In the genomic region with DNA sequence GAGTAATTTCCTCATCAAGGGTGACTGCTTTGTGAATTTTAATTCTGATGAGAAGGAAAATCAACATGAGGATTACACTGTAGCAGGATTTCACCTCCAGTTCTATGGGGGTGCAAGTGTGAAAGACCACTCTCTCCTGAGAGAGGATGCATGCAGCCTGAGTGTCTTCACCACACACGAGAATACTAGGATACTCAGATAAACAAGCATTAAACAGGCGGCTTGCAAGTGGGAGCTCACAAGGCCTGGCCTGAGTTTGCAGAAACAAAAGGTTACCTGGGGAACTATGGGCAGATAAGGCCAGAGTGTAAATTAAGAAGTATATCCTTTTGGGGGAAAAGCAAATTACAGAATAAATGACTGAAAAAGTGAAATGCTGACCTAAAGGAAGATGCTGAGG, we compare ENCODE assay signal across 17 cellular contexts. TPM values are rescaled to one million over a fixed set of nuclear protein-coding genes. Genes with fewer than 3 reads are reported as not detected.
A peak's percentile ranks its signal among the peaks of the same experiment; 100 is the strongest.
DNase-seq lines count a peak whose midpoint lies in the region; ATAC-seq and TF ChIP-seq lines count a peak whose summit lies in the region.
"Had no signal": no experiment of that assay in that cellular context is flagged by ENCODE, and none has a peak within 500 bp of the region (broad histone marks: within the 10 kb centered on the region; RNA-seq: fewer than 3 reads in every experiment).

No MANE protein-coding gene starts in this region.

- peaks cover 93% of the 10 kb centered on the region for H3K79me2 ChIP-seq in GM23338 (replicated peaks; ENCODE audit: insufficient read depth)

- DNase-seq in WTC11 (ENCODE audit: low spot score) (no peak), endodermal cell (no peak), progenitor cell of endocrine pancreas (ENCODE audit: low spot score, unreplicated experiment) (no peak), GM23338 (ENCODE audit: low spot score) (no peak), DMS153 (lab: John Stamatoyannopoulos, UW) (no peak)
- no peak for DNase-seq in stimulated activated CD4-positive, alpha-beta T cell treated with anti-CD3 and anti-CD28 coated beads, Interleukin-4, amount 100 ng/mL, for 4 hours
- DNase-seq: ACHN; BE2C; C1 segment of cervical spinal cord; CD4-positive, CD25-positive, alpha-beta regulatory T cell; CD8-positive, alpha-beta memory T cell; COR-L47; DMS 273 treated with DMSO at 0.1 percent for 48 hours; DMS79 treated with DMSO at 0.1 percent for 48 hours; GF-D8; GOT3; H7 had no signal

- peak overlapping the region; percentile 48 for H3K9ac ChIP-seq in endodermal cell (ENCODE audit: extremely low read depth, low read length, poor library complexity, severe bottlenecking)

- H3K9me3 Mint-ChIP-seq in WTC11 (peaks cover 6% of the 10 kb centered on the region; the same call in 1 of the 2 replicates), endodermal cell (peaks cover 2% of the 10 kb centered on the region), progenitor cell of endocrine pancreas (ENCODE audit: low read depth) (no peaks in the 10 kb centered on the region), GM23338 (no peaks in the 10 kb centered on the region)
- H3K9me3 Mint-ChIP-seq: CD4-positive, CD25-positive, alpha-beta regulatory T cell; CD8-positive, alpha-beta memory T cell had no signal

- peaks cover 2% of the 10 kb centered on the region; the same call in 1 of the 2 replicates for H3K9me2 ChIP-seq in GM23338 (ENCODE audit: insufficient read depth)

- ATAC-seq in WTC11 (no peak), GM23338 (no peak)

- H3K4me1 Mint-ChIP-seq in WTC11, result peaks cover 23% of the 10 kb centered on the region
- peaks cover 50% of the 10 kb centered on the region for H3K4me1 Mint-ChIP-seq in endodermal cell
- peaks cover 22% of the 10 kb centered on the region for H3K4me1 Mint-ChIP-seq in progenitor cell of endocrine pancreas (ENCODE audit: low read depth)
- H3K4me1 Mint-ChIP-seq in GM23338, result peaks cover 18% of the 10 kb centered on the region
- H3K4me1 Mint-ChIP-seq: CD4-positive, CD25-positive, alpha-beta regulatory T cell; CD8-positive, alpha-beta memory T cell had no signal

- H3K36me3 Mint-ChIP-seq in WTC11, result peaks cover 30% of the 10 kb centered on the region
- H3K36me3 Mint-ChIP-seq in endodermal cell (ENCODE audit: low read depth), result peaks cover 56% of the 10 kb centered on the region
- peaks cover 25% of the 10 kb centered on the region for H3K36me3 Mint-ChIP-seq in progenitor cell of endocrine pancreas (ENCODE audit: insufficient read depth)
- H3K36me3 Mint-ChIP-seq in GM23338 (ENCODE audit: low read depth), result peaks cover 49% of the 10 kb centered on the region
- H3K36me3 Mint-ChIP-seq: CD4-positive, CD25-positive, alpha-beta regulatory T cell; CD8-positive, alpha-beta memory T cell had no signal

- H3K9me3 ChIP-seq in endodermal cell (ENCODE audit: control insufficient read depth, low read length), result peaks cover 33% of the 10 kb centered on the region
- H3K9me3 ChIP-seq: BE2C had no signal

- no peak overlapping the region for H2AFZ ChIP-seq in GM23338

- no peak overlapping the region for H3K4me2 ChIP-seq in GM23338

- TF ChIP-seq CTCF in WTC11 (IDR thresholded peaks at IDR 0.05), result no peak
- no peak for TF ChIP-seq CTCF in endodermal cell (conservative IDR thresholded peaks at IDR 0.05)
- TF ChIP-seq CTCF in progenitor cell of endocrine pancreas (IDR thresholded peaks at IDR 0.05; ENCODE audit: unreplicated experiment), result no peak
- no peak for TF ChIP-seq CTCF in GM23338 (conservative IDR thresholded peaks at IDR 0.05; ENCODE audit: low read depth in 2 of 2)

- peaks cover 74% of the 10 kb centered on the region for H3K36me3 ChIP-seq in endodermal cell (ENCODE audit: control insufficient read depth, insufficient read depth, low read length)
- H3K36me3 ChIP-seq in GM23338 (ENCODE audit: insufficient read depth), result no peaks in the 10 kb centered on the region
- H3K36me3 ChIP-seq: BE2C had no signal

- H3K27ac ChIP-seq in endodermal cell (ENCODE audit: low read depth, low read length) (no peak overlapping the region), GM23338 (ENCODE audit: low read depth) (no peak overlapping the region)

- peak overlapping the region; percentile 44; the same call in 1 of the 2 replicates for H3K27ac Mint-ChIP-seq in WTC11
- peak overlapping the region; percentile 80 for H3K27ac Mint-ChIP-seq in endodermal cell
- peak overlapping the region; percentile 43 for H3K27ac Mint-ChIP-seq in progenitor cell of endocrine pancreas
- H3K27ac Mint-ChIP-seq in GM23338, result no peak overlapping the region; the same call in 1 of the 2 replicates
- H3K27ac Mint-ChIP-seq: CD4-positive, CD25-positive, alpha-beta regulatory T cell; CD8-positive, alpha-beta memory T cell had no signal

- H3F3A ChIP-seq in GM23338 (replicated peaks; ENCODE audit: low read depth), result no peaks in the 10 kb centered on the region

- CTCF ChIA-PET in WTC11 (lab: Charles Lee), result interaction anchor here (1.1 to 1.5 kb wide), 2 partner anchors 47 to 201 kb away, joined by 4 read pairs; partner anchors contain the start of gene MYH10

- POLR2A ChIA-PET in WTC11 (lab: Charles Lee), result no interaction called here

- H3K27me3 Mint-ChIP-seq in WTC11 (ENCODE audit: low read depth) (no peaks in the 10 kb centered on the region), endodermal cell (ENCODE audit: insufficient read depth) (no peaks in the 10 kb centered on the region), progenitor cell of endocrine pancreas (no peaks in the 10 kb centered on the region), GM23338 (ENCODE audit: insufficient read depth, low read depth, poor library complexity) (no peaks in the 10 kb centered on the region)

- H3K4me3 Mint-ChIP-seq in WTC11 (no peak overlapping the region), endodermal cell (no peak overlapping the region), progenitor cell of endocrine pancreas (ENCODE audit: low read depth) (no peak overlapping the region), GM23338 (no peak overlapping the region)
- H3K4me3 Mint-ChIP-seq: CD4-positive, CD25-positive, alpha-beta regulatory T cell; CD8-positive, alpha-beta memory T cell had no signal

- WGBS in endodermal cell (ENCODE audit: insufficient coverage in 1 of 2, insufficient read length in 1 of 2), 2 experiments, result 72 to 100% methylated on average over 1 to 2 of the region's 2 CpGs

- H4K20me1 ChIP-seq in GM23338 (replicated peaks; ENCODE audit: insufficient read depth), result peaks cover 23% of the 10 kb centered on the region

- H3K27me3 ChIP-seq in endodermal cell (ENCODE audit: control insufficient read depth, insufficient read depth, low read length, poor library complexity, severe bottlenecking) (no peaks in the 10 kb centered on the region), GM23338 (ENCODE audit: insufficient read depth) (no peaks in the 10 kb centered on the region)
- H3K27me3 ChIP-seq: BE2C had no signal

- peak overlapping the region; percentile 3 for H3K4me3 ChIP-seq in endodermal cell (ENCODE audit: low read length)
- no peak overlapping the region for H3K4me3 ChIP-seq in GM23338

- H3K4me1 ChIP-seq in endodermal cell (ENCODE audit: control insufficient read depth, insufficient read depth, low read length), result peaks cover 16% of the 10 kb centered on the region
- H3K4me1 ChIP-seq in GM23338 (ENCODE audit: insufficient read depth), result 0 out of 2 replicates have a peak, but pooled peaks cover 3% of the 10 kb centered on the region
- H3K4me1 ChIP-seq: BE2C had no signal

TF ChIP-seq in WTC11, 78 proteins besides CTCF, POLR2A, EP300 and RAD21 (continues in another document):
- no peak for TF ChIP-seq OVOL2 (CRISPR knock-in tag; IDR thresholded peaks at IDR 0.05; ENCODE audit: borderline replicate concordance)
- TF ChIP-seq, protein P1, sequence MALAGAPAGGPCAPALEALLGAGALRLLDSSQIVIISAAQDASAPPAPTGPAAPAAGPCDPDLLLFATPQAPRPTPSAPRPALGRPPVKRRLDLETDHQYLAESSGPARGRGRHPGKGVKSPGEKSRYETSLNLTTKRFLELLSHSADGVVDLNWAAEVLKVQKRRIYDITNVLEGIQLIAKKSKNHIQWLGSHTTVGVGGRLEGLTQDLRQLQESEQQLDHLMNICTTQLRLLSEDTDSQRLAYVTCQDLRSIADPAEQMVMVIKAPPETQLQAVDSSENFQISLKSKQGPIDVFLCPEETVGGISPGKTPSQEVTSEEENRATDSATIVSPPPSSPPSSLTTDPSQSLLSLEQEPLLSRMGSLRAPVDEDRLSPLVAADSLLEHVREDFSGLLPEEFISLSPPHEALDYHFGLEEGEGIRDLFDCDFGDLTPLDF (CRISPR knock-in tag; IDR thresholded peaks at IDR 0.05), result no peak

TF ChIP-seq in GM23338, 12 proteins besides CTCF, POLR2A, EP300 and RAD21:
- no peak for TF ChIP-seq EZH2 (IDR thresholded peaks at IDR 0.05; ENCODE audit: low read depth, unreplicated experiment)

RNA-seq across cellular contexts. Expression of gene MYH10, which starts 46.6 kb away (rescaled TPM):
- total RNA-seq in WTC11 (2021) (226 to 236 TPM (median 231 TPM) in 3 replicates), endodermal cell (100 to 1,000 TPM; 251 to 257 TPM), progenitor cell of endocrine pancreas (244 and 257 TPM in 2 replicates)
- 154 TPM for polyA plus RNA-seq in endodermal cell (2013, experiment 1 of 2)
- 145 TPM for polyA plus RNA-seq in endodermal cell (2013, experiment 2 of 2)
- total RNA-seq in GM23338 (2014; rRNA removed; shearing (Covaris generic)), result 230 and 246 TPM in 2 replicates
- polyA plus RNA-seq in GM23338 (2016; fragmentation: Nextera tagmentation; extraction: Ambion mirVana), result 78.1 and 89.5 TPM in 2 replicates
